ENCODE assay signal across 23 cellular contexts in genomic region chr3:4843619-4844018, GRCh38.
A peak's percentile ranks its signal among the peaks of the same experiment; 100 is the strongest.
DNase-seq lines count a peak whose midpoint lies in the region; ATAC-seq and TF ChIP-seq lines count a peak whose summit lies in the region.
"Had no signal": no experiment of that assay in that cellular context is flagged by ENCODE, and none has a peak within 500 bp of the region (broad histone marks: within the 10 kb centered on the region; RNA-seq: fewer than 3 reads in every experiment).

No MANE protein-coding gene starts in this region.

- no peak overlapping the region for H2BK5ac ChIP-seq in IMR-90 (ENCODE audit: low read depth, low read length, poor library complexity, severe bottlenecking)
- no peak overlapping the region for H2BK5ac ChIP-seq in trophoblast cell (ENCODE audit: low read depth, low read length, poor library complexity)

- peaks cover 10% of the 10 kb centered on the region for H3K9me3 Mint-ChIP-seq in activated CD4-positive, alpha-beta T cell treated with anti-CD3 and anti-CD28 coated beads, Interleukin-2, amount 10 ng/mL, durations not matched to agents 7 days and 5 days
- H3K9me3 Mint-ChIP-seq in activated T-helper 17 cell treated with anti-CD3 and anti-CD28 coated beads, Interleukin-2, amount 50 U/mL, for 72 hours, result no peaks in the 10 kb centered on the region
- H3K9me3 Mint-ChIP-seq: activated T-cell treated with anti-CD3 and anti-CD28 coated beads, Interleukin-2, amount 50 U/mL, for 4 hours; memory B cell had no signal

- intact Hi-C loops in IMR-90 (cut with micrococcal nuclease), result loop anchor here (5.0 kb wide), 3 partner anchors 101 to 134 kb away; partner anchors contain the start of gene BHLHE40

- H2AK5ac ChIP-seq in IMR-90 (ENCODE audit: low read depth, low read length) (no peak overlapping the region), trophoblast cell (ENCODE audit: low read length) (no peak overlapping the region)

- no peak overlapping the region for H2AK9ac ChIP-seq in IMR-90 (replicated peaks; ENCODE audit: low read depth, low read length, poor library complexity)

- H3K14ac ChIP-seq in IMR-90 (replicated peaks; ENCODE audit: low read depth, low read length) (no peak overlapping the region), trophoblast cell (ENCODE audit: low read length) (no peak overlapping the region)

- no peak overlapping the region for H3K27ac ChIP-seq in IMR-90 (ENCODE audit: insufficient read depth, low read length)
- H3K27ac ChIP-seq in trophoblast cell (ENCODE audit: low read depth, low read length), result no peak overlapping the region
- H3K27ac ChIP-seq: prostate gland, VCaP had no signal

- H3K4me3 ChIP-seq in IMR-90 (ENCODE audit: insufficient read depth, low read depth, low read length) (no peak overlapping the region), trophoblast cell (ENCODE audit: low read depth, low read length) (no peak overlapping the region)
- H3K4me3 ChIP-seq: prostate gland had no signal

- H4K20me1 ChIP-seq in IMR-90 (ENCODE audit: insufficient read depth, low read length), result no peaks in the 10 kb centered on the region

- H4K5ac ChIP-seq in IMR-90 (ENCODE audit: low read depth, low read length), result no peak overlapping the region

- peaks cover 60% of the 10 kb centered on the region for H3K36me3 Mint-ChIP-seq in activated CD4-positive, alpha-beta T cell treated with anti-CD3 and anti-CD28 coated beads, Interleukin-2, amount 10 ng/mL, durations not matched to agents 7 days and 5 days (ENCODE audit: low read depth)
- H3K36me3 Mint-ChIP-seq in activated T-helper 17 cell treated with anti-CD3 and anti-CD28 coated beads, Interleukin-2, amount 50 U/mL, for 72 hours (ENCODE audit: low read depth), result peaks cover 60% of the 10 kb centered on the region

- no peak overlapping the region for H2BK12ac ChIP-seq in trophoblast cell (ENCODE audit: low read length)

- H3K36me3 ChIP-seq in IMR-90 (ENCODE audit: control insufficient read depth, insufficient read depth, low read length), result no peaks in the 10 kb centered on the region
- H3K36me3 ChIP-seq in trophoblast cell (ENCODE audit: control insufficient read depth in 1 of 2, insufficient read depth in 2 of 2, low read length in 2 of 2), result no peaks in the 10 kb centered on the region
- H3K36me3 ChIP-seq: prostate gland had no signal

- H3K79me2 ChIP-seq in trophoblast cell (ENCODE audit: control insufficient read depth, insufficient read depth, low read length, poor library complexity), result no peaks in the 10 kb centered on the region

- TF ChIP-seq RAD21 in IMR-90 (IDR thresholded peaks at IDR 0.05; ENCODE audit: low read length), result no peak

- H3K9me1 ChIP-seq in IMR-90 (ENCODE audit: insufficient read depth, low read length), result peaks cover 6% of the 10 kb centered on the region; the same call in 1 of the 2 replicates

- H3K9me3 ChIP-seq in IMR-90 (ENCODE audit: control insufficient read depth, insufficient read depth, low read length) (no peaks in the 10 kb centered on the region), trophoblast cell (ENCODE audit: insufficient read depth, low read depth, low read length) (no peaks in the 10 kb centered on the region)
- H3K9me3 ChIP-seq: prostate gland, SK-N-SH had no signal

- TF ChIP-seq POLR2A in IMR-90 (IDR thresholded peaks at IDR 0.05; ENCODE audit: low read depth, low read length), result no peak

- no peaks in the 10 kb centered on the region for H3K27me3 ChIP-seq in IMR-90 (ENCODE audit: control insufficient read depth, insufficient read depth, low read length)
- no peaks in the 10 kb centered on the region for H3K27me3 ChIP-seq in trophoblast cell (ENCODE audit: insufficient read depth, low read length)

- CTCF ChIA-PET in activated CD4-positive, alpha-beta T cell treated with anti-CD3 and anti-CD28 coated beads, Interleukin-2, amount 10 ng/mL, durations not matched to agents 7 days and 5 days (lab: Charles Lee), result interaction anchor here (0.6 to 2.9 kb wide), 8 partner anchors 9 to 173 kb away, joined by 3 to 28 read pairs (median 5); no protein-coding TSS in a partner anchor
- CTCF ChIA-PET in IMR-90 (lab: Yijun Ruan, JAX), result no interaction called here

- BruUV-seq in IMR-90 (replicated peaks; lab: Mats Ljungman, UMichigan), result no TSS peak

- dilution Hi-C loops in IMR-90 (cut with HindIII; ENCODE audit: low sequenced_read_pairs, unreplicated experiment), result no loop called here

- H3K4me1 Mint-ChIP-seq in activated CD4-positive, alpha-beta T cell treated with anti-CD3 and anti-CD28 coated beads, Interleukin-2, amount 10 ng/mL, durations not matched to agents 7 days and 5 days, result peaks cover 92% of the 10 kb centered on the region
- peaks cover 56% of the 10 kb centered on the region for H3K4me1 Mint-ChIP-seq in activated T-helper 17 cell treated with anti-CD3 and anti-CD28 coated beads, Interleukin-2, amount 50 U/mL, for 72 hours

- H2BK15ac ChIP-seq in IMR-90 (ENCODE audit: low read depth, low read length), result no peak overlapping the region

- H3K9ac ChIP-seq in IMR-90 (ENCODE audit: low read depth, low read length) (no peak overlapping the region), trophoblast cell (ENCODE audit: low read length) (no peak overlapping the region)
- H3K9ac ChIP-seq: SK-N-SH had no signal

- H3K79me1 ChIP-seq in IMR-90 (ENCODE audit: low read depth in 1 of 2, low read length in 2 of 2), result no peaks in the 10 kb centered on the region
- peaks cover 4% of the 10 kb centered on the region for H3K79me1 ChIP-seq in trophoblast cell (ENCODE audit: low read length)

- H3K23ac ChIP-seq in IMR-90 (ENCODE audit: low read depth, low read length), result no peak overlapping the region
- H3K23ac ChIP-seq in trophoblast cell (ENCODE audit: low read length), result no peak overlapping the region

- H2AFZ ChIP-seq in IMR-90 (replicated peaks; ENCODE audit: low read length, poor library complexity) (no peak overlapping the region), trophoblast cell (ENCODE audit: insufficient read depth, low read length, poor library complexity) (no peak overlapping the region)

- H3K27ac Mint-ChIP-seq in activated CD4-positive, alpha-beta T cell treated with anti-CD3 and anti-CD28 coated beads, Interleukin-2, amount 10 ng/mL, durations not matched to agents 7 days and 5 days, result peak overlapping the region; percentile 66
- H3K27ac Mint-ChIP-seq in activated T-helper 17 cell treated with anti-CD3 and anti-CD28 coated beads, Interleukin-2, amount 50 U/mL, for 72 hours, result peak overlapping the region; percentile 92
- H3K27ac Mint-ChIP-seq: memory B cell had no signal

- in situ Hi-C loops in IMR-90 (cut with MboI; ENCODE audit: low sequenced_read_pairs), result no loop called here

- H3K4me3 Mint-ChIP-seq in activated CD4-positive, alpha-beta T cell treated with anti-CD3 and anti-CD28 coated beads, Interleukin-2, amount 10 ng/mL, durations not matched to agents 7 days and 5 days, result no peak overlapping the region
- H3K4me3 Mint-ChIP-seq in activated T-helper 17 cell treated with anti-CD3 and anti-CD28 coated beads, Interleukin-2, amount 50 U/mL, for 72 hours, result peak overlapping the region; percentile 74
- H3K4me3 Mint-ChIP-seq: activated T-cell treated with anti-CD3 and anti-CD28 coated beads, Interleukin-2, amount 50 U/mL, for 4 hours; CD4-positive, CD25-positive, alpha-beta regulatory T cell; memory B cell had no signal

- 92% methylated on average over 4 of the region's 5 CpGs; no CpG with 5 or more reads in 1 of the 2 experiments for WGBS in IMR-90 (ENCODE audit: extremely low coverage in 2 of 2, insufficient read length in 1 of 2), 2 experiments
- no CpG with 5 or more reads among the region's 5 CpGs for WGBS in trophoblast cell (ENCODE audit: extremely low coverage, insufficient coverage, insufficient read length)

- no peak for ATAC-seq in IMR-90 (ENCODE audit: low read depth)
- ATAC-seq in activated T-helper 17 cell treated with anti-CD3 and anti-CD28 coated beads, Interleukin-2, amount 50 U/mL, for 72 hours (replicated peaks), result no peak
- ATAC-seq: activated T-cell treated with anti-CD3 and anti-CD28 coated beads, Interleukin-2, amount 50 U/mL, for 4 hours had no signal

- no peak for DNase-seq in activated CD4-positive, alpha-beta T cell treated with anti-CD3 and anti-CD28 coated beads, Interleukin-2, amount 10 ng/mL, durations not matched to agents 7 days and 5 days
- DNase-seq in activated CD4-positive, alpha-beta T cell treated with anti-CD3 and anti-CD28 coated beads for 1 hour, result no peak
- no peak for DNase-seq in IMR-90
- DNase-seq in trophoblast cell, result no peak
- no peak for DNase-seq in islet precursor cell
- DNase-seq in SIG-M5 treated with dmso at 0.1 percent for 504 hours (lab: John Stamatoyannopoulos, UW; ENCODE audit: unreplicated experiment), result no peak
- no peak for DNase-seq in NCI-H82 (lab: John Stamatoyannopoulos, UW)
- DNase-seq: activated CD4-positive, alpha-beta T cell treated with anti-CD3 and anti-CD28 coated beads, Interleukin-2, amount 50 U/mL, for 48 hours; activated T-cell treated with anti-CD3 and anti-CD28 coated beads, Interleukin-2, amount 50 U/mL, for 4 hours; CD4-positive, CD25-positive, alpha-beta regulatory T cell; cerebellar nuclear complex; DMS 273 treated with DMSO at 0.1 percent for 48 hours; hippocampal formation; Karpas-422; NCI-H1436 treated with DMSO at 0.1 percent for 48 hours; NCI-H2107; NCI-H446; SK-N-SH; stimulated activated naive CD4-positive, alpha-beta T cell treated with Interleukin-2 at 50 U/mL for 16 hours had no signal

- H3K4me2 ChIP-seq in IMR-90 (ENCODE audit: low read depth, low read length), result no peak overlapping the region
- no peak overlapping the region for H3K4me2 ChIP-seq in trophoblast cell (ENCODE audit: low read length)
- H3K4me2 ChIP-seq: SK-N-SH had no signal

- POLR2A ChIA-PET in activated CD4-positive, alpha-beta T cell treated with anti-CD3 and anti-CD28 coated beads, Interleukin-2, amount 10 ng/mL, durations not matched to agents 7 days and 5 days (lab: Charles Lee), result no interaction called here
- POLR2A ChIA-PET in IMR-90 (lab: Charles Lee; ENCODE audit: unreplicated experiment), result no interaction called here

- no peak overlapping the region for H2BK120ac ChIP-seq in IMR-90 (ENCODE audit: low read depth, low read length)
- H2BK120ac ChIP-seq in trophoblast cell (ENCODE audit: insufficient read depth, low read length, poor library complexity), result no peak overlapping the region

- H3K4me1 ChIP-seq in IMR-90 (ENCODE audit: control insufficient read depth, insufficient read depth, low read length) (peaks cover 6% of the 10 kb centered on the region), trophoblast cell (ENCODE audit: control insufficient read depth in 1 of 2, insufficient read depth in 2 of 2, low read length in 2 of 2) (peaks cover 2 to 16% of the 10 kb centered on the region in 2 experiments)
- H3K4me1 ChIP-seq: prostate gland had no signal

- no peak for TF ChIP-seq CTCF in IMR-90 (conservative IDR thresholded peaks at IDR 0.05; ENCODE audit: low read depth, low read length)

- no peak overlapping the region for H4K12ac ChIP-seq in trophoblast cell (ENCODE audit: low read depth, low read length)

- H2BK20ac ChIP-seq in IMR-90 (ENCODE audit: low read depth, low read length), result no peak overlapping the region

- H4K8ac ChIP-seq in IMR-90 (ENCODE audit: low read depth in 2 of 2, low read length in 2 of 2) (no peak overlapping the region), trophoblast cell (ENCODE audit: low read depth, low read length) (no peak overlapping the region)

- H3K4ac ChIP-seq in IMR-90 (ENCODE audit: low read depth, low read length), result peak overlapping the region; percentile 40; the same call in 1 of the 2 replicates
- H3K4ac ChIP-seq in trophoblast cell (ENCODE audit: low read depth, low read length), result no peak overlapping the region

- H3K27me3 Mint-ChIP-seq in activated CD4-positive, alpha-beta T cell treated with anti-CD3 and anti-CD28 coated beads, Interleukin-2, amount 10 ng/mL, durations not matched to agents 7 days and 5 days, result no peaks in the 10 kb centered on the region
- H3K27me3 Mint-ChIP-seq in activated T-helper 17 cell treated with anti-CD3 and anti-CD28 coated beads, Interleukin-2, amount 50 U/mL, for 72 hours, result no peaks in the 10 kb centered on the region
- H3K27me3 Mint-ChIP-seq: CD4-positive, CD25-positive, alpha-beta regulatory T cell; memory B cell had no signal

- H3K56ac ChIP-seq in IMR-90 (ENCODE audit: extremely low read depth, insufficient read depth, low read length), result no peak overlapping the region

- H4K91ac ChIP-seq in IMR-90 (ENCODE audit: insufficient read depth, low read depth, low read length), result no peak overlapping the region; the same call in 1 of the 2 replicates
- H4K91ac ChIP-seq in trophoblast cell (ENCODE audit: low read depth, low read length), result peak overlapping the region; percentile 27

- H3K18ac ChIP-seq in IMR-90 (ENCODE audit: low read depth, low read length) (no peak overlapping the region), trophoblast cell (ENCODE audit: low read length) (no peak overlapping the region)
